In the genomic region with DNA sequence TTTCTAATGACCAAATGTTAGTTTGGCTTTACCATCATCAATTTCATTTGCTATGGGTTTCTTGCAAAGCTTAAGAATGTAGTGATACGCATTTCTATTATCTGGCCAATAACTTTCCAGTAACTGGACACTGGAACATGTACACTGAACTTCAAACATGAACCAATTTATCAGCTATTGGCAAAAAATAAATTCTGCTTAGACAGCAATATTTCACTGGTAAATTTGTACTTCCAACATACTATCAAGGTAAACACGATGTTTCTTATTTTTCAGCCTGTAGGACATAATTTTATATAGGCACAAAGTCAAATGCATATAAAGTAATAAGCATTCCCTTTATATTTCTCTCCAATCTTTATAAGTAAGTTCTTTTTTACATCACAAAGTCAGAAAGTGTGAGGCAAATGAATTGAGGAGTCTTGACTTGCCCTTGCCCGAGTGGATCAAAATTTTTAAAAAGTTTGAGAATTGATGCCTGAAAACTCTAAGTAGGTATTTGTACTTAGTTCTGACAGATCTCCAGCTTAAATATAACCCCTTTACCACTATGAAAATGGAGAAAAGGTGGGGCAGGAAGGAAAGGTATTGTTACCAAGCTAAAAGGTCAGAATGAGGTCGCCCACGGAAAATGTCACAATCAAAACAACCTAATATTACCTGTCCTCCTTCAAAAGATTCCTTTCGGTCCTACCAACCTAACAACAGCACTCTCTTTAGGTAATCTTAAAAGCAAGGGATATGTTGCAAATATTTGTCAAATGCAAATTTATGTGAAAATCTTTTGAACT, we compare ENCODE assay signal across 22 cellular contexts. TPM values are rescaled to one million over a fixed set of nuclear protein-coding genes. Genes with fewer than 3 reads are reported as not detected.
A peak's percentile ranks its signal among the peaks of the same experiment; 100 is the strongest.
DNase-seq lines count a peak whose midpoint lies in the region; ATAC-seq, FAIRE-seq and TF ChIP-seq lines count a peak whose summit lies in the region.
"Had no signal": no experiment of that assay in that cellular context is flagged by ENCODE, and none has a peak within 500 bp of the region (broad histone marks: within the 10 kb centered on the region; RNA-seq: fewer than 3 reads in every experiment).

No MANE protein-coding gene starts in this region.

- ATAC-seq in K562 = no peak
- ATAC-seq in GM18909 (IDR thresholded peaks at IDR 0.05; ENCODE audit: poor library complexity, unreplicated experiment) = no peak
- ATAC-seq: Right ventricle myocardium inferior had no signal

- H3K4me3 ChIP-seq in K562 (no peak overlapping the region), neutrophil (ENCODE audit: low read depth in 1 of 2, low read length in 1 of 2) (no peak overlapping the region), osteoblast (ENCODE audit: insufficient read depth, low read length) (no peak overlapping the region)
- H3K4me3 ChIP-seq: ovary, testis had no signal

- H2AFZ ChIP-seq in K562 (ENCODE audit: low read depth, low read length) = no peak overlapping the region
- H2AFZ ChIP-seq in osteoblast (ENCODE audit: low read length) = no peak overlapping the region

- no peaks in the 10 kb centered on the region for H3K9me3 ChIP-seq in K562 (replicated peaks; ENCODE audit: control insufficient read depth, insufficient read depth, low read depth, low read length)
- H3K9me3 ChIP-seq in neutrophil = no peaks in the 10 kb centered on the region
- H3K9me3 ChIP-seq in osteoblast (ENCODE audit: low read depth, low read length) = no peaks in the 10 kb centered on the region
- H3K9me3 ChIP-seq: ovary, testis had no signal

- H4K20me1 ChIP-seq in K562 (replicated peaks; ENCODE audit: control insufficient read depth, insufficient read depth, low read length) (no peaks in the 10 kb centered on the region), osteoblast (ENCODE audit: insufficient read depth, low read length) (no peaks in the 10 kb centered on the region)

- no TSS peak for BruUV-seq in K562 (replicated peaks; lab: Mats Ljungman, UMichigan)

- H3K4me3 Mint-ChIP-seq in activated naive CD4-positive, alpha-beta T cell treated with anti-CD3 and anti-CD28 coated beads, Interleukin-2, amount 10 ng/mL, durations not matched to agents 7 days and 5 days = no peak overlapping the region
- peak overlapping the region in 1 of 4 donors; percentile 74 for H3K4me3 Mint-ChIP-seq in IgD-negative memory B cell

- no peaks in the 10 kb centered on the region for H3K4me1 ChIP-seq in K562 (replicated peaks in 1 of 2; ENCODE audit: control insufficient read depth in 2 of 2, insufficient read depth in 2 of 2, low read length in 2 of 2)
- peaks cover 12 to 20% of the 10 kb centered on the region in 2 experiments for H3K4me1 ChIP-seq in neutrophil (ENCODE audit: control insufficient read depth in 1 of 2, insufficient read depth in 1 of 2, low read depth in 1 of 2, low read length in 1 of 2)
- no peaks in the 10 kb centered on the region for H3K4me1 ChIP-seq in osteoblast (ENCODE audit: insufficient read depth, low read length)
- H3K4me1 ChIP-seq: testis had no signal

- in situ Hi-C loops in K562 (cut with MboI) = no loop called here

- no peaks in the 10 kb centered on the region for H3K9me3 Mint-ChIP-seq in activated naive CD4-positive, alpha-beta T cell treated with anti-CD3 and anti-CD28 coated beads, Interleukin-2, amount 10 ng/mL, durations not matched to agents 7 days and 5 days
- no peaks in the 10 kb centered on the region for H3K9me3 Mint-ChIP-seq in IgD-negative memory B cell

- H3K27me3 ChIP-seq in K562 (ENCODE audit: control insufficient read depth in 2 of 2, insufficient read depth in 2 of 2, low read length in 2 of 2) = no peaks in the 10 kb centered on the region
- H3K27me3 ChIP-seq in neutrophil = no peaks in the 10 kb centered on the region
- no peaks in the 10 kb centered on the region for H3K27me3 ChIP-seq in osteoblast (ENCODE audit: insufficient read depth, low read length)
- H3K27me3 ChIP-seq: ovary, testis had no signal

- TF ChIP-seq RAD21 in K562 (CRISPR knock-in tag; conservative IDR thresholded peaks at IDR 0.05 in 1 of 2, IDR thresholded peaks at IDR 0.05 in 1 of 2) = no peak

- H3K27ac Mint-ChIP-seq in activated naive CD4-positive, alpha-beta T cell treated with anti-CD3 and anti-CD28 coated beads, Interleukin-2, amount 10 ng/mL, durations not matched to agents 7 days and 5 days = peak overlapping the region; percentile 28
- H3K27ac Mint-ChIP-seq in IgD-negative memory B cell = peak overlapping the region in 2 of 3 donors; percentile 59 to 80

- TF ChIP-seq CTCF in K562 (IDR thresholded peaks at IDR 0.05 in 2 of 3, conservative IDR thresholded peaks at IDR 0.05 in 1 of 3; ENCODE audit: insufficient read depth in 2 of 3, low read depth in 1 of 3, low read length in 3 of 3) = no peak
- TF ChIP-seq CTCF in neutrophil (IDR thresholded peaks at IDR 0.05) = no peak
- no peak for TF ChIP-seq CTCF in osteoblast (IDR thresholded peaks at IDR 0.05; ENCODE audit: extremely low read depth, low read depth, low read length)

- WGBS in K562 (ENCODE audit: insufficient coverage, low coverage, missing lambda C conversion rate) = 91% methylated on average over 6 of the region's 6 CpGs

- H3K36me3 ChIP-seq in K562 (ENCODE audit: control insufficient read depth, insufficient read depth, low read length) (peaks cover 46% of the 10 kb centered on the region), neutrophil (peaks cover 89% of the 10 kb centered on the region), osteoblast (ENCODE audit: insufficient read depth, low read length) (peaks cover 40% of the 10 kb centered on the region)
- H3K36me3 ChIP-seq: ovary had no signal

- intact Hi-C loops in K562 (cut with micrococcal nuclease) = no loop called here

- no peak overlapping the region for H3K4me2 ChIP-seq in K562 (ENCODE audit: insufficient read depth, low read length)
- no peak overlapping the region for H3K4me2 ChIP-seq in osteoblast (ENCODE audit: insufficient read depth, low read length)

- peaks cover 68% of the 10 kb centered on the region for H3K36me3 Mint-ChIP-seq in activated naive CD4-positive, alpha-beta T cell treated with anti-CD3 and anti-CD28 coated beads, Interleukin-2, amount 10 ng/mL, durations not matched to agents 7 days and 5 days
- H3K36me3 Mint-ChIP-seq in IgD-negative memory B cell = peaks cover 4% of the 10 kb centered on the region

- POLR2A ChIA-PET in K562 (lab: Yijun Ruan, JAX) = interaction anchor here (0.5 to 1.8 kb wide), 5 partner anchors 10 to 104 kb away, joined by 3 read pairs; no protein-coding TSS in a partner anchor

- H3K9me1 ChIP-seq in K562 (ENCODE audit: control insufficient read depth, insufficient read depth, low read length) = no peaks in the 10 kb centered on the region

- CTCF ChIA-PET in activated naive CD4-positive, alpha-beta T cell treated with anti-CD3 and anti-CD28 coated beads, Interleukin-2, amount 10 ng/mL, durations not matched to agents 7 days and 5 days (lab: Charles Lee) = interaction anchor here (0.5 to 1.0 kb wide), 2 partner anchors 37 to 147 kb away, joined by 3 to 4 read pairs; no protein-coding TSS in a partner anchor
- CTCF ChIA-PET in K562 (lab: Yijun Ruan, JAX; ENCODE audit: low intra/inter-chr PET ratio) = no interaction called here

- no peaks in the 10 kb centered on the region for H3K27me3 Mint-ChIP-seq in activated naive CD4-positive, alpha-beta T cell treated with anti-CD3 and anti-CD28 coated beads, Interleukin-2, amount 10 ng/mL, durations not matched to agents 7 days and 5 days
- H3K27me3 Mint-ChIP-seq in IgD-negative memory B cell = no peaks in the 10 kb centered on the region

- H3K27ac ChIP-seq in K562 (ENCODE audit: extremely low read depth, low read depth, low read length) = no peak overlapping the region
- H3K27ac ChIP-seq in neutrophil = peak overlapping the region; percentile 50
- no peak overlapping the region for H3K27ac ChIP-seq in osteoblast (ENCODE audit: low read depth, low read length)
- H3K27ac ChIP-seq: C4-2B, ovary had no signal

- FAIRE-seq in K562 (lab: Jason Lieb, UNC) = no peak
- FAIRE-seq: H1, kidney had no signal

- no peak overlapping the region for H3K9ac ChIP-seq in K562 (ENCODE audit: insufficient read depth in 1 of 2, low read depth in 2 of 2, low read length in 2 of 2)

- TF ChIP-seq EP300 in K562 (IDR thresholded peaks at IDR 0.05; ENCODE audit: low read length) = no peak

- H3K4me1 Mint-ChIP-seq in activated naive CD4-positive, alpha-beta T cell treated with anti-CD3 and anti-CD28 coated beads, Interleukin-2, amount 10 ng/mL, durations not matched to agents 7 days and 5 days = peaks cover 23% of the 10 kb centered on the region
- H3K4me1 Mint-ChIP-seq in IgD-negative memory B cell = peaks cover 4 to 6% (median 4%) of the 10 kb centered on the region in 3 donors

- TF ChIP-seq POLR2A in K562 (conservative IDR thresholded peaks at IDR 0.05) = no peak

- H3K79me2 ChIP-seq in K562 (ENCODE audit: control insufficient read depth, insufficient read depth, low read length) (no peaks in the 10 kb centered on the region), osteoblast (ENCODE audit: insufficient read depth, low read length) (no peaks in the 10 kb centered on the region)

- no peak for DNase-seq in activated naive CD4-positive, alpha-beta T cell treated with anti-CD3 and anti-CD28 coated beads, Interleukin-2, amount 10 ng/mL, durations not matched to agents 7 days and 5 days
- DNase-seq in activated naive CD4-positive, alpha-beta T cell treated with Interleukin-2 at 50 U/mL for 16 hours = no peak
- no peak for DNase-seq in K562 (ENCODE audit: extremely low read depth in 1 of 4, low spot score in 3 of 4)
- DNase-seq in osteoblast (ENCODE audit: insufficient read length, low spot score, missing footprints) = no peak
- no peak for DNase-seq in stimulated activated CD4-positive, alpha-beta T cell treated with anti-CD3 and anti-CD28 coated beads, Interleukin-1b, Interleukin-23, amount 100 ng/mL, for 48 hours
- DNase-seq: activated T-cell treated with anti-CD3 and anti-CD28 coated beads, Interleukin-2, amount 50 U/mL, for 48 hours; DMS53; foreskin melanocyte; GF-D8; kidney; MM.1S; NCI-H2171; NCI-H526; ovary; SW 1271; testis had no signal

RNA-seq across cellular contexts. Expression of gene STK38, which starts 41.3 kb away (rescaled TPM):
- polyA plus RNA-seq in IgD-negative memory B cell (61.6 TPM), K562 (2011; rRNA removed) (21.5 and 22.0 TPM in 2 replicates), K562 (2014; fragmentation: Illumina TruSeq; extraction: Trizol) (21.6 and 28.7 TPM in 2 replicates), K562 (2014; fragmentation: Nextera tagmentation; extraction: Ambion mirVana) (1 to 10 TPM; 5.7 to 8.8 TPM), K562 (2014; rRNA removed) (17.3 and 20.8 TPM in 2 replicates)
- total RNA-seq in K562 (2011; cell fraction: chromatin; rRNA removed; ENCODE audit: low replicate concordance) = 17.7 and 43.3 TPM in 2 replicates
- total RNA-seq in K562 (2011; cell fraction: nucleolus; rRNA removed) = 9.7 and 11.1 TPM in 2 replicates
- total RNA-seq in K562 (2011; cell fraction: nucleoplasm; rRNA removed) = 15.0 and 17.3 TPM in 2 replicates
- total RNA-seq in K562 (2014; rRNA removed) (10.6 and 11.3 TPM in 2 replicates), K562 (2014; rRNA removed; fragmentation: Illumina TruSeq; extraction: Trizol) (21.3 and 22.3 TPM in 2 replicates), K562 (2015; rRNA removed; fragmentation: Illumina TruSeq; extraction: Trizol) (24.9 and 25.0 TPM in 2 replicates), K562 (2021) (18.0 and 19.5 TPM in 2 replicates), osteoblast (41.5 and 48.1 TPM in 2 replicates)
- polyA plus RNA-seq in K562 (2011; cell fraction: cytosol; rRNA removed) = 7.1 and 12.8 TPM in 2 replicates
- polyA plus RNA-seq in K562 (2011; cell fraction: nucleus; rRNA removed) = 31.7 and 38.9 TPM in 2 replicates
- 18.3 and 18.4 TPM in 2 replicates for polyA plus RNA-seq in K562 (2012)
- polyA minus RNA-seq in K562 (2011; rRNA and poly(A)+ RNA removed) = 14.8 and 16.4 TPM in 2 replicates
- polyA minus RNA-seq in K562 (2011; cell fraction: cytosol; rRNA and poly(A)+ RNA removed) = 5.0 and 6.4 TPM in 2 replicates
- polyA minus RNA-seq in K562 (2011; cell fraction: nucleus; rRNA and poly(A)+ RNA removed) = 7.7 and 14.3 TPM in 2 replicates
